In the genomic region with DNA sequence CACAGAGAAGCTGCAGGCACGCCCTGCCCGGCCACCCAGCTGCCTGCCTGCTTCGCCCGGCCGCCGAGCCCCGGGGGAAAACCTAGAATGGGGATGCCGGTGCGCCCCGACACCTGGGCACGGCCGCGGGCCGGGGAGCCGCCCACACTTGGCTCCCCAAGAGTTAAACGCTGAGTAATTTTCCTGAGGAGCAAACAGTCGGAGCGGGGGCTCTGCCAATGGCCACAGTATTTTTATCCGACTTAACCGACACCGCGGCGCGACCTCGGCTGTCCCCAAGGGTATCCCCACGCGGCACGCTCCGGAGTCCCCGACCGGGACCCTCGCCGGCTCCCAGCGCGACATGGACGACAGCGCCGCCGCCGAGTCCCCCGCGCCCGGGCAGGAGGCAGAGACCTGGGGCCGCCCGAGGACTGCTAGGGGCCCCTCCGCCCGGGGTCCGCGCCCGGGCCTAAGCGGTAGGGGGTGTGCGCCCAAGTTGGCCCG, we compare ENCODE assay signal across 8 cellular contexts. TPM values are rescaled to one million over a fixed set of nuclear protein-coding genes. Genes with fewer than 3 reads are reported as not detected.
A peak's percentile ranks its signal among the peaks of the same experiment; 100 is the strongest.
DNase-seq lines count a peak whose midpoint lies in the region; ATAC-seq lines count a peak whose summit lies in the region.

No MANE protein-coding gene starts in this region.

- DNase-seq in EH (ENCODE audit: low read depth) (peak; percentile 30), HT1080 (ENCODE audit: low read depth) (peak; percentile 13), germinal center (ENCODE audit: low spot score) (peak; percentile 58), posterior cingulate gyrus (peak in 9 of 10 donors; percentile 19 to 90 (median 25)), NCI-H774 (lab: John Stamatoyannopoulos, UW) (no peak), T1000 (lab: John Stamatoyannopoulos, UW) (no peak)
- DNase-seq in activated T-cell treated with anti-CD3 and anti-CD28 coated beads, Interleukin-2, amount 50 U/mL, for 48 hours: peak; percentile 48 to 56

- peak; percentile 24 for ATAC-seq in GM21515 (IDR thresholded peaks at IDR 0.05; ENCODE audit: unreplicated experiment)

- intact Hi-C loops in posterior cingulate gyrus (cut with DNase I): no loop called here

RNA-seq across cellular contexts. Expression of a gene that starts 0.6 kb away (rescaled TPM):
- 21.5 and 38.0 TPM in 2 replicates for total RNA-seq in HT1080 (2014; rRNA removed; shearing (Covaris generic))
- 52.8 and 54.4 TPM in 2 replicates for polyA plus RNA-seq in HT1080 (2015; cell fraction: cytosol; rRNA removed)
- 35.4 and 46.8 TPM in 2 replicates for polyA plus RNA-seq in HT1080 (2015; cell fraction: nucleus; rRNA removed)

Comparison
In these comparisons a context has a peak if more than half of its experiments do, and no peak if none do; other contexts are left out.
1. DNase-seq: peak in EH (single experiment), HT1080 (single experiment), activated T-cell treated with anti-CD3 and anti-CD28 coated beads, Interleukin-2, amount 50 U/mL, for 48 hours (2 of 2), germinal center (single experiment) and posterior cingulate gyrus (9 of 10); none in NCI-H774 (single experiment) and T1000 (single experiment).